8 cellular contexts compared by ENCODE assay signal in the genomic region with DNA sequence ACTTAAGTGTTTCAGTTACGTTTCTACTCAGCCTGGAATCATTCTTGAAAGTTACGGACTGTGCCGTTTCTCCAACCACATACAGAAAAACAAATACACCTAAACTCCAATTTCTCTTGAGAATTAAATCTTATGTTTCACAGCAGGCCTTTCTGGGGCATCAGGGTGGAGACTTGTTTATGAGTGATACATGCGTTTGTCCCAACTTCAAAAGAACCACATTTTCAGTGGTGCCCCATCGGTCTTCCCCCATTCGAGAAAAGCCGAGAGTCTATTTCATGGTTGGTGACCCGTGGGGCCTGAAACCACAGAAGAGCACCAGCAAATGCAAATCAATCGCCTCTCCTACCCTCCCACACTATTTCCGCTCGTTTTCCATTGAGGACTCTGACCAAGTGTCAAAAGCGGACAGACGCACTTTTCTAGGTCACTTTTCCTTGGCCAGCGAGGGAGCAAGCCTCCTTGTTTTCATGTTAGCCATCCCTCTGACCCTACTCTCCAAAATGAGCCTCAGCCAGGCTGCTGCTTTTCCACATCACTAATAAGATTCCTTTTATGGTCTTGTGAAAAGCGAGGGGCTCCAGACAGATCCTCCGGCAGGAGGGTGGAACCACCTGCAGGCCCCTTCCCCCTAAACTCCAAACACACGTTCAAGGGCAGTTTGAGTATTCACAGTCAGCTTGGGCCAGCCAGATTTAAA. TPM values are rescaled to one million over a fixed set of nuclear protein-coding genes. Genes with fewer than 3 reads are reported as not detected.
DNase-seq lines count a peak whose midpoint lies in the region; ATAC-seq and TF ChIP-seq lines count a peak whose summit lies in the region.

No MANE protein-coding gene starts in this region.

- H3K79me1 ChIP-seq in trophoblast cell (ENCODE audit: low read length) = peaks cover 35% of the 10 kb centered on the region

- peaks cover 53% of the 10 kb centered on the region for H3K27me3 ChIP-seq in CD4-positive, alpha-beta T cell (ENCODE audit: control insufficient read depth, insufficient read depth, low read length)
- H3K27me3 ChIP-seq in endodermal cell (ENCODE audit: control insufficient read depth, insufficient read depth, low read length, poor library complexity, severe bottlenecking) (peaks cover 59% of the 10 kb centered on the region), trophoblast cell (ENCODE audit: insufficient read depth, low read length) (no peaks in the 10 kb centered on the region)
- peaks cover 7% of the 10 kb centered on the region for H3K27me3 ChIP-seq in CD8-positive, alpha-beta T cell (ENCODE audit: insufficient read depth, low read length)

- no peak overlapping the region for H2BK12ac ChIP-seq in trophoblast cell (ENCODE audit: low read length)

- H2AK5ac ChIP-seq in trophoblast cell (ENCODE audit: low read length) = no peak overlapping the region

- H4K91ac ChIP-seq in trophoblast cell (ENCODE audit: low read depth, low read length) = no peak overlapping the region

- H3K9me3 ChIP-seq in CD4-positive, alpha-beta T cell (ENCODE audit: control insufficient read depth, low read length) = no peaks in the 10 kb centered on the region
- H3K9me3 ChIP-seq in endodermal cell (ENCODE audit: control insufficient read depth, low read length) = no peaks in the 10 kb centered on the region
- no peaks in the 10 kb centered on the region for H3K9me3 ChIP-seq in trophoblast cell (ENCODE audit: insufficient read depth, low read depth, low read length)
- H3K9me3 ChIP-seq in CD8-positive, alpha-beta T cell (ENCODE audit: low read length) = no peaks in the 10 kb centered on the region

- peaks cover 18% of the 10 kb centered on the region for H3K79me2 ChIP-seq in trophoblast cell (ENCODE audit: control insufficient read depth, insufficient read depth, low read length, poor library complexity)

- TF ChIP-seq CTCF in CD4-positive, alpha-beta T cell (IDR thresholded peaks at IDR 0.05) = no peak
- no peak for TF ChIP-seq CTCF in endodermal cell (conservative IDR thresholded peaks at IDR 0.05)
- no peak for TF ChIP-seq CTCF in CD8-positive, alpha-beta T cell (IDR thresholded peaks at IDR 0.05)

- H3K4me2 ChIP-seq in trophoblast cell (ENCODE audit: low read length) = peak overlapping the region; percentile 97

- H2AFZ ChIP-seq in trophoblast cell (ENCODE audit: insufficient read depth, low read length, poor library complexity) = no peak overlapping the region

- intact Hi-C loops in CD4-positive, alpha-beta T cell (cut with DNase I, micrococcal nuclease) = no loop called here
- intact Hi-C loops in CD8-positive, alpha-beta T cell (cut with DNase I, micrococcal nuclease) = no loop called here

- H3K9me3 Mint-ChIP-seq in CD4-positive, alpha-beta T cell = no peaks in the 10 kb centered on the region
- H3K9me3 Mint-ChIP-seq in IgD-negative memory B cell = peaks cover 0 to 12% (median 3%) of the 10 kb centered on the region in 3 donors
- H3K9me3 Mint-ChIP-seq in endodermal cell = no peaks in the 10 kb centered on the region
- H3K9me3 Mint-ChIP-seq in CD8-positive, alpha-beta T cell = no peaks in the 10 kb centered on the region

- peaks cover 66% of the 10 kb centered on the region for H3K27me3 Mint-ChIP-seq in CD4-positive, alpha-beta T cell
- H3K27me3 Mint-ChIP-seq in IgD-negative memory B cell = peaks cover 58% of the 10 kb centered on the region
- peaks cover 61% of the 10 kb centered on the region for H3K27me3 Mint-ChIP-seq in endodermal cell (ENCODE audit: insufficient read depth)
- H3K27me3 Mint-ChIP-seq in CD8-positive, alpha-beta T cell (ENCODE audit: low read depth) = peaks cover 49% of the 10 kb centered on the region

- no peak for ATAC-seq in CD4-positive, alpha-beta T cell (ENCODE audit: poor library complexity)
- ATAC-seq in GM21390 (IDR thresholded peaks at IDR 0.05; ENCODE audit: unreplicated experiment) = peak; percentile 30
- ATAC-seq in activated CD4-positive, CD25-positive, alpha-beta regulatory T cell treated with anti-CD3 and anti-CD28 coated beads, Interleukin-2, amount 50 U/mL, for 24 hours = no peak
- ATAC-seq in CD8-positive, alpha-beta T cell = no peak

- no peak overlapping the region for H4K8ac ChIP-seq in trophoblast cell (ENCODE audit: low read depth, low read length)

- WGBS in endodermal cell (ENCODE audit: insufficient coverage in 1 of 2, insufficient read length in 1 of 2), 2 experiments = 60 to 68% methylated on average over 13 to 17 of the region's 17 CpGs
- no CpG with 5 or more reads among the region's 17 CpGs for WGBS in trophoblast cell (ENCODE audit: extremely low coverage, insufficient coverage, insufficient read length)

- no peaks in the 10 kb centered on the region for H3K36me3 ChIP-seq in endodermal cell (ENCODE audit: control insufficient read depth, insufficient read depth, low read length)
- H3K36me3 ChIP-seq in trophoblast cell (ENCODE audit: control insufficient read depth in 1 of 2, insufficient read depth in 2 of 2, low read length in 2 of 2) = peaks cover 13 to 33% of the 10 kb centered on the region in 2 experiments
- no peaks in the 10 kb centered on the region for H3K36me3 ChIP-seq in CD8-positive, alpha-beta T cell (ENCODE audit: insufficient read depth, low read length)

- H3K9ac ChIP-seq in endodermal cell (ENCODE audit: extremely low read depth, low read length, poor library complexity, severe bottlenecking) (no peak overlapping the region), trophoblast cell (ENCODE audit: low read length) (no peak overlapping the region)

- no peak overlapping the region for H4K12ac ChIP-seq in trophoblast cell (ENCODE audit: low read depth, low read length)

- H3K4me1 ChIP-seq in endodermal cell (ENCODE audit: control insufficient read depth, insufficient read depth, low read length) = peaks cover 3% of the 10 kb centered on the region
- peaks cover 17 to 31% of the 10 kb centered on the region in 2 experiments for H3K4me1 ChIP-seq in trophoblast cell (ENCODE audit: control insufficient read depth in 1 of 2, insufficient read depth in 2 of 2, low read length in 2 of 2)
- H3K4me1 ChIP-seq in CD8-positive, alpha-beta T cell (ENCODE audit: insufficient read depth, low read length) = no peaks in the 10 kb centered on the region

- DNase-seq in CD4-positive, alpha-beta T cell = no peak
- DNase-seq in endodermal cell (no peak), trophoblast cell (no peak)
- DNase-seq in CD8-positive, alpha-beta T cell = no peak
- no peak for DNase-seq in stimulated activated CD4-positive, alpha-beta T cell treated with anti-CD3 and anti-CD28 coated beads, Interleukin-15, amount 100 ng/mL, for 24 hours

- no peak overlapping the region for H3K27ac Mint-ChIP-seq in CD4-positive, alpha-beta T cell
- peak overlapping the region in 1 of 3 donors; percentile 70 for H3K27ac Mint-ChIP-seq in IgD-negative memory B cell
- H3K27ac Mint-ChIP-seq in endodermal cell = no peak overlapping the region
- H3K27ac Mint-ChIP-seq in CD8-positive, alpha-beta T cell = no peak overlapping the region

- no peak overlapping the region for H2BK5ac ChIP-seq in trophoblast cell (ENCODE audit: low read depth, low read length, poor library complexity)

- no peak overlapping the region for H3K4ac ChIP-seq in trophoblast cell (ENCODE audit: low read depth, low read length)

- no peak overlapping the region for H3K14ac ChIP-seq in trophoblast cell (ENCODE audit: low read length)

- H3K23ac ChIP-seq in trophoblast cell (ENCODE audit: low read length) = no peak overlapping the region

- no peaks in the 10 kb centered on the region for H3K36me3 Mint-ChIP-seq in CD4-positive, alpha-beta T cell (ENCODE audit: low read depth)
- H3K36me3 Mint-ChIP-seq in IgD-negative memory B cell = no peaks in the 10 kb centered on the region
- H3K36me3 Mint-ChIP-seq in endodermal cell (ENCODE audit: low read depth) = peaks cover 2% of the 10 kb centered on the region
- no peaks in the 10 kb centered on the region for H3K36me3 Mint-ChIP-seq in CD8-positive, alpha-beta T cell

- peak overlapping the region; percentile 6 for H3K4me3 Mint-ChIP-seq in CD4-positive, alpha-beta T cell
- H3K4me3 Mint-ChIP-seq in IgD-negative memory B cell (peak overlapping the region in 3 of 4 donors; percentile 11 to 66 (median 62)), endodermal cell (peak overlapping the region; percentile 81)
- no peak overlapping the region for H3K4me3 Mint-ChIP-seq in CD8-positive, alpha-beta T cell

- no peak overlapping the region for H3K18ac ChIP-seq in trophoblast cell (ENCODE audit: low read length)

- no peak overlapping the region for H2BK120ac ChIP-seq in trophoblast cell (ENCODE audit: insufficient read depth, low read length, poor library complexity)

- POLR2A ChIA-PET in CD4-positive, alpha-beta T cell (lab: Charles Lee) = no interaction called here
- POLR2A ChIA-PET in CD8-positive, alpha-beta T cell (lab: Charles Lee) = no interaction called here

- H3K4me1 Mint-ChIP-seq in CD4-positive, alpha-beta T cell (ENCODE audit: low read depth) = peaks cover 34% of the 10 kb centered on the region
- H3K4me1 Mint-ChIP-seq in IgD-negative memory B cell (peaks cover 18 to 27% (median 18%) of the 10 kb centered on the region in 3 donors), endodermal cell (peaks cover 31% of the 10 kb centered on the region)
- H3K4me1 Mint-ChIP-seq in CD8-positive, alpha-beta T cell (ENCODE audit: low read depth) = peaks cover 21% of the 10 kb centered on the region

- H3K4me3 ChIP-seq in endodermal cell (ENCODE audit: low read length) = peak overlapping the region; percentile 85
- no peak overlapping the region for H3K4me3 ChIP-seq in trophoblast cell (ENCODE audit: low read depth, low read length)
- H3K4me3 ChIP-seq in CD8-positive, alpha-beta T cell (ENCODE audit: low read depth, low read length) = no peak overlapping the region

- no peak overlapping the region for H3K27ac ChIP-seq in CD4-positive, alpha-beta T cell (ENCODE audit: low read depth, low read length)
- peak overlapping the region; percentile 42 for H3K27ac ChIP-seq in endodermal cell (ENCODE audit: low read depth, low read length)
- H3K27ac ChIP-seq in trophoblast cell (ENCODE audit: low read depth, low read length) = no peak overlapping the region
- H3K27ac ChIP-seq in CD8-positive, alpha-beta T cell (ENCODE audit: low read depth, low read length) = no peak overlapping the region

- CTCF ChIA-PET in CD4-positive, alpha-beta T cell (lab: Charles Lee) = no interaction called here
- CTCF ChIA-PET in CD8-positive, alpha-beta T cell (lab: Charles Lee) = no interaction called here

RNA-seq across cellular contexts. Expression of a gene that starts 3.1 kb away (rescaled TPM):
- total RNA-seq in CD4-positive, alpha-beta T cell = 1 to 10 TPM in 1 of 2 experiments, under 1 TPM in 1; 0.77 to 1.2 TPM
- polyA plus RNA-seq in IgD-negative memory B cell = not detected
- 10 to 100 TPM in 1 of 2 donors, 1 to 10 TPM in 1; 6.8 to 19.7 TPM for total RNA-seq in endodermal cell
- 88.8 TPM for polyA plus RNA-seq in endodermal cell (2013, experiment 1 of 2)
- 76.5 TPM for polyA plus RNA-seq in endodermal cell (2013, experiment 2 of 2)
- 34.3 and 36.3 TPM in 2 replicates for polyA plus RNA-seq in trophoblast cell (2013)
- total RNA-seq in CD8-positive, alpha-beta T cell = under 1 TPM; 0.38 to 0.83 TPM
